34 cellular contexts compared by ENCODE assay signal in genomic region chr3:148820885-148821284, GRCh38. TPM values are rescaled to one million over a fixed set of nuclear protein-coding genes. Genes with fewer than 3 reads are reported as not detected.
"Had no signal": no experiment of that assay in that cellular context is flagged by ENCODE, and none has a peak within 500 bp of the region (broad histone marks: within the 10 kb centered on the region; RNA-seq: fewer than 3 reads in every experiment).

No MANE protein-coding gene starts in this region.

- H3K36me3 Mint-ChIP-seq: activated CD4-positive, alpha-beta memory T cell treated with anti-CD3 and anti-CD28 coated beads for 36 hours; activated naive CD4-positive, alpha-beta T cell treated with anti-CD3 and anti-CD28 coated beads, Interleukin-2, amount 10 ng/mL, durations not matched to agents 7 days and 5 days; natural killer cell treated with Interleukin-12 subunit alpha and Interleukin-12 subunit beta and Interleukin-15 and Interleukin-18, amount 100 ng/mL, for 72 hours; stimulated activated naive B cell treated with anti-CD40 and anti-IgM and Interleukin-4, amounts not matched to agents 10 μg/mL and 1 μg/mL and 100 μg/mL, for 72 hours had no signal

- DNase-seq: activated CD4-positive, alpha-beta memory T cell treated with anti-CD3 and anti-CD28 coated beads for 36 hours; activated CD4-positive, alpha-beta T cell treated with anti-CD3 and anti-CD28 coated beads, Interleukin-2, amount 10 ng/mL, durations not matched to agents 24 days and 14 days; activated CD4-positive, CD25-positive, alpha-beta regulatory T cell treated with anti-CD3 and anti-CD28 coated beads, Interleukin-2, amount 50 U/mL, for 72 hours; activated CD8-positive, alpha-beta memory T cell treated with anti-CD3 and anti-CD28 coated beads, Interleukin-2, amount 50 U/mL, for 4 hours; activated effector memory CD4-positive, alpha-beta T cell treated with anti-CD3 and anti-CD28 coated beads, Interleukin-2, amount 50 U/mL, for 16 hours; activated naive CD4-positive, alpha-beta T cell treated with anti-CD3 and anti-CD28 coated beads, Interleukin-2, amount 10 ng/mL, durations not matched to agents 7 days and 5 days; activated T-cell treated with anti-CD3 and anti-CD28 coated beads, Interleukin-2, amount 50 U/mL, for 1 hour; amniotic stem cell; brain microvascular endothelial cell; caudate nucleus; cortex of kidney; effector memory CD8-positive, alpha-beta T cell; erythroblast; left lung; lower lobe of right lung; ovary; retina; sigmoid colon; stimulated activated CD4-positive, alpha-beta T cell treated with anti-CD3 and anti-CD28 coated beads, Interleukin-1b, Interleukin-23, amount 100 ng/mL, for 48 hours; stimulated activated naive B cell treated with anti-CD40 and anti-IgM and Interleukin-4, amounts not matched to agents 10 μg/mL and 1 μg/mL and 100 μg/mL, for 72 hours; stomach; T-helper 9 cell; thyroid gland; upper lobe of right lung; WERI-Rb-1 had no signal

- H3K4me1 Mint-ChIP-seq: activated CD4-positive, alpha-beta T cell treated with anti-CD3 and anti-CD28 coated beads, Interleukin-2, amount 10 ng/mL, durations not matched to agents 24 days and 14 days; activated naive CD4-positive, alpha-beta T cell treated with anti-CD3 and anti-CD28 coated beads, Interleukin-2, amount 10 ng/mL, durations not matched to agents 7 days and 5 days; stimulated activated naive B cell treated with anti-CD40 and anti-IgM and Interleukin-4, amounts not matched to agents 10 μg/mL and 1 μg/mL and 100 μg/mL, for 72 hours had no signal

- H3K27ac Mint-ChIP-seq: activated CD4-positive, alpha-beta memory T cell treated with anti-CD3 and anti-CD28 coated beads for 36 hours; activated CD4-positive, alpha-beta T cell treated with anti-CD3 and anti-CD28 coated beads, Interleukin-2, amount 10 ng/mL, durations not matched to agents 24 days and 14 days; activated naive CD4-positive, alpha-beta T cell treated with anti-CD3 and anti-CD28 coated beads, Interleukin-2, amount 10 ng/mL, durations not matched to agents 7 days and 5 days; activated T-helper 1 cell treated with anti-CD3 and anti-CD28 coated beads, Interleukin-12 subunit alpha, Interleukin-12 subunit beta, Interleukin-2, Interleukin-4 antibody, amounts not matched to agents 30 ng/mL and 10 ng/mL and 1 ng/mL, durations not matched to agents 14 hours and 24 hours and 36 hours; effector memory CD8-positive, alpha-beta T cell; natural killer cell treated with Interleukin-12 subunit alpha and Interleukin-12 subunit beta and Interleukin-15 and Interleukin-18, amount 100 ng/mL, for 72 hours; stimulated activated naive B cell treated with anti-CD40 and anti-IgM and Interleukin-4, amounts not matched to agents 10 μg/mL and 1 μg/mL and 100 μg/mL, for 72 hours; T-helper 1 cell treated with Interleukin-12 subunit alpha and Interleukin-12 subunit beta and Interleukin-4 antibody, amounts not matched to agents 30 μg/mL and 1 μg/mL, for 36 hours had no signal

- H3K4me3 Mint-ChIP-seq: activated CD4-positive, alpha-beta memory T cell treated with anti-CD3 and anti-CD28 coated beads for 36 hours; activated CD4-positive, alpha-beta T cell treated with anti-CD3 and anti-CD28 coated beads, Interleukin-2, amount 10 ng/mL, durations not matched to agents 24 days and 14 days; activated naive CD4-positive, alpha-beta T cell treated with anti-CD3 and anti-CD28 coated beads, Interleukin-2, amount 10 ng/mL, durations not matched to agents 7 days and 5 days; activated T-helper 1 cell treated with anti-CD3 and anti-CD28 coated beads, Interleukin-12 subunit alpha, Interleukin-12 subunit beta, Interleukin-2, Interleukin-4 antibody, amounts not matched to agents 30 ng/mL and 10 ng/mL and 1 ng/mL, durations not matched to agents 14 hours and 24 hours and 36 hours; effector memory CD8-positive, alpha-beta T cell; natural killer cell treated with Interleukin-12 subunit alpha and Interleukin-12 subunit beta and Interleukin-15 and Interleukin-18, amount 100 ng/mL, for 72 hours; stimulated activated naive B cell treated with anti-CD40 and anti-IgM and Interleukin-4, amounts not matched to agents 10 μg/mL and 1 μg/mL and 100 μg/mL, for 72 hours; T-helper 1 cell treated with Interleukin-12 subunit alpha and Interleukin-12 subunit beta and Interleukin-4 antibody, amounts not matched to agents 30 μg/mL and 1 μg/mL, for 36 hours had no signal

- H3K27me3 Mint-ChIP-seq: stimulated activated naive B cell treated with anti-CD40 and anti-IgM and Interleukin-4, amounts not matched to agents 10 μg/mL and 1 μg/mL and 100 μg/mL, for 72 hours had no signal

- H3K9me3 Mint-ChIP-seq: activated CD4-positive, alpha-beta T cell treated with anti-CD3 and anti-CD28 coated beads, Interleukin-2, amount 10 ng/mL, durations not matched to agents 24 days and 14 days; activated naive CD4-positive, alpha-beta T cell treated with anti-CD3 and anti-CD28 coated beads, Interleukin-2, amount 10 ng/mL, durations not matched to agents 7 days and 5 days; activated T-helper 1 cell treated with anti-CD3 and anti-CD28 coated beads, Interleukin-12 subunit alpha, Interleukin-12 subunit beta, Interleukin-2, Interleukin-4 antibody, amounts not matched to agents 30 ng/mL and 10 ng/mL and 1 ng/mL, durations not matched to agents 14 hours and 24 hours and 36 hours; natural killer cell treated with Interleukin-12 subunit alpha and Interleukin-12 subunit beta and Interleukin-15 and Interleukin-18, amount 100 ng/mL, for 72 hours; T-helper 1 cell treated with Interleukin-12 subunit alpha and Interleukin-12 subunit beta and Interleukin-4 antibody, amounts not matched to agents 30 μg/mL and 1 μg/mL, for 36 hours had no signal

RNA-seq across cellular contexts. Expression of gene CPB1, which starts 6.7 kb away (rescaled TPM):
- total RNA-seq: activated CD4-positive, alpha-beta memory T cell treated with anti-CD3 and anti-CD28 coated beads for 36 hours; activated CD4-positive, alpha-beta T cell treated with anti-CD3 and anti-CD28 coated beads, Interleukin-2, amount 10 ng/mL, durations not matched to agents 24 days and 14 days; activated CD8-positive, alpha-beta memory T cell treated with anti-CD3 and anti-CD28 coated beads for 36 hours; activated T-helper 1 cell treated with anti-CD3 and anti-CD28 coated beads, Interleukin-12 subunit alpha, Interleukin-12 subunit beta, Interleukin-2, Interleukin-4 antibody, amounts not matched to agents 30 ng/mL and 10 ng/mL and 1 ng/mL, durations not matched to agents 14 hours and 24 hours and 36 hours; astrocyte; chondrocyte; hepatocyte; left lung; mononuclear cell; natural killer cell treated with Interleukin-12 subunit alpha and Interleukin-12 subunit beta and Interleukin-15 and Interleukin-18, amount 100 ng/mL, for 72 hours; smooth muscle cell had no signal

RNA-seq across cellular contexts. Expression of gene CPA3, which starts 44.2 kb away (rescaled TPM):
- total RNA-seq: activated CD4-positive, alpha-beta memory T cell treated with anti-CD3 and anti-CD28 coated beads for 36 hours; activated CD4-positive, alpha-beta T cell treated with anti-CD3 and anti-CD28 coated beads, Interleukin-2, amount 10 ng/mL, durations not matched to agents 24 days and 14 days; activated CD8-positive, alpha-beta memory T cell treated with anti-CD3 and anti-CD28 coated beads for 36 hours; activated T-helper 1 cell treated with anti-CD3 and anti-CD28 coated beads, Interleukin-12 subunit alpha, Interleukin-12 subunit beta, Interleukin-2, Interleukin-4 antibody, amounts not matched to agents 30 ng/mL and 10 ng/mL and 1 ng/mL, durations not matched to agents 14 hours and 24 hours and 36 hours; astrocyte; chondrocyte; smooth muscle cell had no signal
